9 cellular contexts compared by ENCODE assay signal in the genomic region with DNA sequence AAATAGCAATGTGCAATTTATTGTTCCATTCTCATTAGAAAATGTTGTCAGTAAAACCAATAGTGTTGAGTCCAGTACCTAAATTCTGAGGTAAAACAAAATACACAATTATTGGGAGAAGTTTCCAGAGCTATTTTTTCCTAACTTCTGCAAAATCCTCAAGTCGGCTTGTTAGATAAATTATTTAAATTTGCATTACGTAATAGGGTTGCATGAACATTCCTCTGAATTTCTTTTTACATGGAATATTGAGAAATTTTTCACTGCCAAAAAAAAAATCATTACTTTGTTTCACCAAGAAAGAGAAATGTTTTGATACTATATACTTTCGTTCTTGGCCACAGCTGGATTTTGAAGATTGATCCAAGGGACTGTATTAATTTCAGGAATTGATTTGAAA. TPM values are rescaled to one million over a fixed set of nuclear protein-coding genes. Genes with fewer than 3 reads are reported as not detected.
A peak's percentile ranks its signal among the peaks of the same experiment; 100 is the strongest.
DNase-seq lines count a peak whose midpoint lies in the region; FAIRE-seq and TF ChIP-seq lines count a peak whose summit lies in the region.
"Had no signal": no experiment of that assay in that cellular context is flagged by ENCODE, and none has a peak within 500 bp of the region (broad histone marks: within the 10 kb centered on the region; RNA-seq: fewer than 3 reads in every experiment).

No MANE protein-coding gene starts in this region.

- peak overlapping the region; percentile 94 for H3K4me2 ChIP-seq in fibroblast of lung (ENCODE audit: extremely low read depth, insufficient read depth, low read length)

- peaks cover 40% of the 10 kb centered on the region for H3K79me2 ChIP-seq in fibroblast of lung (ENCODE audit: control insufficient read depth, insufficient read depth, low read length)

- DNase-seq in GM12864 (ENCODE audit: low read depth) (no peak), Peyer's patch (no peak), fibroblast of lung (ENCODE audit: low read depth in 2 of 2) (no peak), NOMO-1 treated with DMSO at 0.1 percent for 48 hours (lab: John Stamatoyannopoulos, UW; ENCODE audit: unreplicated experiment) (no peak), urothelium cell line (ENCODE audit: low spot score) (no peak), NCI-H82 treated with DMSO at 0.1 percent for 48 hours (lab: John Stamatoyannopoulos, UW; ENCODE audit: unreplicated experiment) (no peak), NCI-H774 (lab: John Stamatoyannopoulos, UW) (no peak)
- DNase-seq: activated CD4-positive, CD25-positive, alpha-beta regulatory T cell treated with anti-CD3 and anti-CD28 coated beads, Interleukin-2, amount 50 U/mL, for 72 hours had no signal

- no peaks in the 10 kb centered on the region for H3K27me3 ChIP-seq in Peyer's patch
- no peaks in the 10 kb centered on the region for H3K27me3 ChIP-seq in fibroblast of lung (ENCODE audit: control insufficient read depth, insufficient read depth, low read length)
- no peaks in the 10 kb centered on the region for H3K27me3 ChIP-seq in rectal smooth muscle tissue (ENCODE audit: control insufficient read depth, insufficient read depth, low read length)

- H3K9me3 ChIP-seq in Peyer's patch (no peaks in the 10 kb centered on the region), fibroblast of lung (ENCODE audit: control insufficient read depth, insufficient read depth, low read depth, low read length) (no peaks in the 10 kb centered on the region)

- H2AFZ ChIP-seq in fibroblast of lung (ENCODE audit: low read length): no peak overlapping the region

- peaks cover 1% of the 10 kb centered on the region for H4K20me1 ChIP-seq in fibroblast of lung (ENCODE audit: control insufficient read depth, extremely low read depth, insufficient read depth, low read length)

- H3K4me3 ChIP-seq in GM12864 (ENCODE audit: low read depth, low read length): peak overlapping the region; percentile 86; the same call in 1 of the 2 replicates
- peak overlapping the region in 3 of 4 donors; percentile 87 to 98 (median 95) for H3K4me3 ChIP-seq in Peyer's patch
- peak overlapping the region; percentile 92 to 97 (median 94) for H3K4me3 ChIP-seq in fibroblast of lung (replicated peaks in 1 of 4; ENCODE audit: control extremely low read depth in 1 of 4, insufficient read depth in 1 of 4, low read depth in 3 of 4, low read length in 4 of 4)
- peak overlapping the region; percentile 62 for H3K4me3 ChIP-seq in rectal smooth muscle tissue (ENCODE audit: low read length)

- peaks cover 0 to 8% (median 0%) of the 10 kb centered on the region in 3 donors for H3K36me3 ChIP-seq in Peyer's patch
- peaks cover 4% of the 10 kb centered on the region for H3K36me3 ChIP-seq in fibroblast of lung (ENCODE audit: control insufficient read depth, insufficient read depth, low read length)
- peaks cover 7% of the 10 kb centered on the region for H3K36me3 ChIP-seq in rectal smooth muscle tissue (ENCODE audit: control insufficient read depth, insufficient read depth, low read length)

- H3K9ac ChIP-seq in fibroblast of lung (ENCODE audit: insufficient read depth, low read length) (no peak overlapping the region), rectal smooth muscle tissue (ENCODE audit: low read length) (no peak overlapping the region)

- H3K4me1 ChIP-seq in Peyer's patch: peaks cover 0 to 39% (median 9%) of the 10 kb centered on the region in 4 donors
- peaks cover 20% of the 10 kb centered on the region for H3K4me1 ChIP-seq in fibroblast of lung (ENCODE audit: control insufficient read depth, extremely low read depth, insufficient read depth, low read length)
- peaks cover 13% of the 10 kb centered on the region for H3K4me1 ChIP-seq in rectal smooth muscle tissue (ENCODE audit: control insufficient read depth, insufficient read depth, low read length)

- FAIRE-seq in urothelium cell line (lab: Jason Lieb, UNC): no peak

- H3K27ac ChIP-seq in Peyer's patch: peak overlapping the region in 1 of 4 donors; percentile 85
- H3K27ac ChIP-seq in fibroblast of lung (ENCODE audit: insufficient read depth, low read length): no peak overlapping the region
- H3K27ac ChIP-seq in rectal smooth muscle tissue (ENCODE audit: low read depth, low read length): no peak overlapping the region

- no peak for TF ChIP-seq CTCF in GM12864 (IDR thresholded peaks at IDR 0.05; ENCODE audit: low read depth, low read length, missing control alignments)
- no peak for TF ChIP-seq CTCF in Peyer's patch (IDR thresholded peaks at IDR 0.05)
- no peak for TF ChIP-seq CTCF in fibroblast of lung (conservative IDR thresholded peaks at IDR 0.05 in 1 of 2, IDR thresholded peaks at IDR 0.05 in 1 of 2; ENCODE audit: low read depth in 1 of 2, low read length in 2 of 2)

- no peak for TF ChIP-seq POLR2A in Peyer's patch (IDR thresholded peaks at IDR 0.05)

RNA-seq across cellular contexts. Expression of a gene that starts 1.5 kb away (rescaled TPM):
- total RNA-seq in Peyer's patch: 10 to 100 TPM; 28.2 to 43.7 (median 34.2) TPM
- total RNA-seq in fibroblast of lung: 11.3 and 12.1 TPM in 2 replicates
- 15.6 and 17.8 TPM in 2 replicates for polyA plus RNA-seq in fibroblast of lung
- polyA plus RNA-seq in fibroblast of lung (2012): 7.4 and 7.7 TPM in 2 replicates
- 3.2 and 8.2 TPM in 2 replicates for polyA minus RNA-seq in fibroblast of lung (ENCODE audit: low replicate concordance)

RNA-seq across cellular contexts. Expression of a gene that starts 58.7 kb away (rescaled TPM):
- 10 to 100 TPM; 18.2 to 49.5 (median 42.4) TPM for total RNA-seq in Peyer's patch
- total RNA-seq in fibroblast of lung: 17.5 and 18.8 TPM in 2 replicates
- 24.2 and 31.9 TPM in 2 replicates for polyA plus RNA-seq in fibroblast of lung
- polyA plus RNA-seq in fibroblast of lung (2012): 11.3 and 15.3 TPM in 2 replicates
- polyA minus RNA-seq in fibroblast of lung (ENCODE audit: low replicate concordance): 46.6 and 80.8 TPM in 2 replicates
